8 cellular contexts compared by ENCODE assay signal in genomic region chr4:21512351-21512750, GRCh38.
DNase-seq lines count a peak whose midpoint lies in the region; ATAC-seq and TF ChIP-seq lines count a peak whose summit lies in the region.

No MANE protein-coding gene starts in this region.

- H3K9ac ChIP-seq in adipocyte (ENCODE audit: low read length): no peak overlapping the region

- peak; percentile 86 for DNase-seq in DMS53 (lab: John Stamatoyannopoulos, UW)
- peak; percentile 32 for DNase-seq in NCI-H1092 treated with DMSO at 0.1 percent for 48 hours (lab: John Stamatoyannopoulos, UW)
- DNase-seq in adipocyte (ENCODE audit: low read depth): peak; percentile 81
- peak; percentile 50 for DNase-seq in kidney glomerular epithelial cell (lab: John Stamatoyannopoulos, UW)
- no peak for DNase-seq in NK-92 (lab: John Stamatoyannopoulos, UW; ENCODE audit: unreplicated experiment)
- DNase-seq in SHP77 treated with DMSO at 0.1 percent for 48 hours (lab: John Stamatoyannopoulos, UW): no peak

- no peak overlapping the region for H3K4me3 ChIP-seq in adipocyte (ENCODE audit: low read length)

- ATAC-seq in GM18505 (IDR thresholded peaks at IDR 0.05; ENCODE audit: unreplicated experiment) (no peak), GM21737 (IDR thresholded peaks at IDR 0.05; ENCODE audit: unreplicated experiment) (no peak)

- no peak for TF ChIP-seq POLR2A in GM18505 (IDR thresholded peaks at IDR 0.05; ENCODE audit: borderline replicate concordance, extremely low read depth, insufficient read depth, insufficient read length)

- H3K4me1 ChIP-seq in adipocyte (ENCODE audit: control insufficient read depth, insufficient read depth, low read length): peaks cover 3% of the 10 kb centered on the region

- no peaks in the 10 kb centered on the region for H3K9me3 ChIP-seq in adipocyte (ENCODE audit: control insufficient read depth, low read length)

- H3K36me3 ChIP-seq in adipocyte (ENCODE audit: control insufficient read depth, insufficient read depth, low read length, severe bottlenecking): no peaks in the 10 kb centered on the region

- H3K27me3 ChIP-seq in adipocyte (replicated peaks; ENCODE audit: control insufficient read depth, insufficient read depth, low read length): peaks cover 14% of the 10 kb centered on the region

Comparison
In these comparisons a context has a peak if more than half of its experiments do, and no peak if none do; other contexts are left out.
1. DNase-seq: peak in DMS53 (single experiment), NCI-H1092 treated with DMSO at 0.1 percent for 48 hours (single experiment), adipocyte (single experiment) and kidney glomerular epithelial cell (single experiment); none in NK-92 (single experiment) and SHP77 treated with DMSO at 0.1 percent for 48 hours (single experiment).